1 cellular context compared by ENCODE assay signal in genomic region chr6:108337721-108338120, GRCh38.
TF ChIP-seq lines count a peak whose summit lies in the region.

No MANE protein-coding gene starts in this region.

TF ChIP-seq in IMR-90, 13 proteins besides CTCF, POLR2A, EP300 and RAD21 (continued from another document):
- TF ChIP-seq MAZ (IDR thresholded peaks at IDR 0.05; ENCODE audit: borderline replicate concordance, low read depth, low read length) (no peak), BHLHE40 (IDR thresholded peaks at IDR 0.05; ENCODE audit: low read depth, low read length) (no peak), CHD1 (IDR thresholded peaks at IDR 0.05; ENCODE audit: low read depth, low read length) (no peak), RFX5 (IDR thresholded peaks at IDR 0.05; ENCODE audit: low read depth, low read length) (no peak), USF2 (IDR thresholded peaks at IDR 0.05; ENCODE audit: low read depth, low read length) (no peak), MXI1 (IDR thresholded peaks at IDR 0.05; ENCODE audit: borderline replicate concordance, low read depth, low read length) (no peak), FOS (IDR thresholded peaks at IDR 0.05; ENCODE audit: low read depth, low read length) (no peak), NFE2L2 (IDR thresholded peaks at IDR 0.05; ENCODE audit: low read depth, low read length) (no peak), RCOR1 (IDR thresholded peaks at IDR 0.05; ENCODE audit: insufficient replicate concordance, low read length) (no peak), SMC3 (IDR thresholded peaks at IDR 0.05; ENCODE audit: low read depth, low read length) (no peak), CEBPB (IDR thresholded peaks at IDR 0.05; ENCODE audit: low read depth, low read length) (no peak)
